ENCODE assay signal across 10 cellular contexts in genomic region chr2:112706170-112706664, GRCh38. TPM values are rescaled to one million over a fixed set of nuclear protein-coding genes. Genes with fewer than 3 reads are reported as not detected.
DNase-seq lines count a peak whose midpoint lies in the region; ATAC-seq and TF ChIP-seq lines count a peak whose summit lies in the region.
"Had no signal": no experiment of that assay in that cellular context is flagged by ENCODE, and none has a peak within 500 bp of the region (broad histone marks: within the 10 kb centered on the region; RNA-seq: fewer than 3 reads in every experiment).

No MANE protein-coding gene starts in this region.

- H3K4me3 Mint-ChIP-seq in T-helper 1 cell treated with Interleukin-12 subunit alpha and Interleukin-12 subunit beta and Interleukin-4 antibody, amounts not matched to agents 30 μg/mL and 1 μg/mL, for 36 hours, result peak overlapping the region; percentile 83
- H3K4me3 Mint-ChIP-seq: nephron had no signal

- ATAC-seq in GM18520 (IDR thresholded peaks at IDR 0.05; ENCODE audit: unreplicated experiment), result no peak

- H3K27me3 ChIP-seq in BLaER1, result no peaks in the 10 kb centered on the region

- H3K4me3 ChIP-seq in BLaER1, result no peak overlapping the region
- no peak overlapping the region for H3K4me3 ChIP-seq in fibroblast of the aortic adventitia (ENCODE audit: low read depth, low read length)

- H3K9me3 ChIP-seq in BLaER1, result no peaks in the 10 kb centered on the region

- H3K36me3 ChIP-seq in BLaER1, result no peaks in the 10 kb centered on the region

- H3K27ac ChIP-seq in BLaER1, result peak overlapping the region; percentile 29; the same call in 1 of the 2 replicates

- no peaks in the 10 kb centered on the region for H3K9me3 Mint-ChIP-seq in T-helper 1 cell treated with Interleukin-12 subunit alpha and Interleukin-12 subunit beta and Interleukin-4 antibody, amounts not matched to agents 30 μg/mL and 1 μg/mL, for 36 hours
- H3K9me3 Mint-ChIP-seq: nephron had no signal

- peaks cover 9% of the 10 kb centered on the region for H3K36me3 Mint-ChIP-seq in T-helper 1 cell treated with Interleukin-12 subunit alpha and Interleukin-12 subunit beta and Interleukin-4 antibody, amounts not matched to agents 30 μg/mL and 1 μg/mL, for 36 hours (ENCODE audit: low read depth)

- H3K27me3 Mint-ChIP-seq in T-helper 1 cell treated with Interleukin-12 subunit alpha and Interleukin-12 subunit beta and Interleukin-4 antibody, amounts not matched to agents 30 μg/mL and 1 μg/mL, for 36 hours (ENCODE audit: low read depth), result peaks cover 3% of the 10 kb centered on the region

- H3K4me1 ChIP-seq in BLaER1, result peaks cover 51% of the 10 kb centered on the region

- peaks cover 55% of the 10 kb centered on the region for H3K4me1 Mint-ChIP-seq in T-helper 1 cell treated with Interleukin-12 subunit alpha and Interleukin-12 subunit beta and Interleukin-4 antibody, amounts not matched to agents 30 μg/mL and 1 μg/mL, for 36 hours (ENCODE audit: low read depth)

- no peaks in the 10 kb centered on the region for H4K20me1 ChIP-seq in BLaER1

- H3K27ac Mint-ChIP-seq in T-helper 1 cell treated with Interleukin-12 subunit alpha and Interleukin-12 subunit beta and Interleukin-4 antibody, amounts not matched to agents 30 μg/mL and 1 μg/mL, for 36 hours, result peak overlapping the region; percentile 86

- TF ChIP-seq CTCF in fibroblast of the aortic adventitia (IDR thresholded peaks at IDR 0.05; ENCODE audit: insufficient read depth, low read length), result no peak

- no peak overlapping the region; the same call in 1 of the 2 replicates for H3K9ac ChIP-seq in BLaER1

- DNase-seq in H4 (ENCODE audit: low spot score) (peak; percentile 62), fibroblast of the aortic adventitia (ENCODE audit: low read depth) (peak; percentile 76), NCI-H2081 (lab: John Stamatoyannopoulos, UW) (no peak), SHP77 treated with DMSO at 0.1 percent for 48 hours (lab: John Stamatoyannopoulos, UW) (no peak), RKO (ENCODE audit: low spot score) (no peak)

- peak overlapping the region; percentile 68 for H3K4me2 ChIP-seq in BLaER1

RNA-seq across cellular contexts. Expression of gene NT5DC4, which starts 14.6 kb away (rescaled TPM):
- not detected in 2 replicates for total RNA-seq in H4 (2014; rRNA removed; shearing (Covaris generic))
- not detected in 2 replicates for total RNA-seq in fibroblast of the aortic adventitia (ENCODE audit: low replicate concordance)
- total RNA-seq: activated CD8-positive, alpha-beta memory T cell treated with anti-CD3 and anti-CD28 coated beads for 36 hours had no signal

RNA-seq across cellular contexts. Expression of gene CKAP2L, which starts 58.2 kb away (rescaled TPM):
- total RNA-seq in H4 (2014; rRNA removed; shearing (Covaris generic)), result 15.7 and 15.8 TPM in 2 replicates
- total RNA-seq in fibroblast of the aortic adventitia (ENCODE audit: low replicate concordance), result 2.7 and 26.4 TPM in 2 replicates

Comparison
In these comparisons a context has a peak if more than half of its experiments do, and no peak if none do; other contexts are left out.
1. DNase-seq: peak in H4 (single experiment) and fibroblast of the aortic adventitia (single experiment); none in NCI-H2081 (0 of 2), SHP77 treated with DMSO at 0.1 percent for 48 hours (single experiment) and RKO (single experiment).